ENCODE assay signal across 1 cellular context in genomic region chrX:48972214-48973164, GRCh38.
TF ChIP-seq lines count a peak whose summit lies in the region.

No MANE protein-coding gene starts in this region.

TF ChIP-seq in K562, 482 proteins besides CTCF, POLR2A, EP300 and RAD21 (continued from another document):
- TF ChIP-seq BRCA1 (IDR thresholded peaks at IDR 0.05) (no peak), BRCA1 (CRISPR knock-in tag; IDR thresholded peaks at IDR 0.05) (no peak)
